8 cellular contexts compared by ENCODE assay signal in genomic region chrX:100643943-100644587, GRCh38. TPM values are rescaled to one million over a fixed set of nuclear protein-coding genes. Genes with fewer than 3 reads are reported as not detected.
A peak's percentile ranks its signal among the peaks of the same experiment; 100 is the strongest.
DNase-seq lines count a peak whose midpoint lies in the region; ATAC-seq and TF ChIP-seq lines count a peak whose summit lies in the region.

TSS of gene SRPX2 (plus strand) at chrX:100644199. CDS start at chrX:100646323, 2,124 bp downstream.

- H3K4me1 ChIP-seq in foreskin keratinocyte (peaks cover 13% of the 10 kb centered on the region), skeletal muscle tissue (ENCODE audit: control insufficient read depth in 3 of 3, insufficient read depth in 3 of 3, low read length in 3 of 3) (peaks cover 0 to 10% (median 0%) of the 10 kb centered on the region in 3 donors)

- CTCF ChIA-PET in activated CD4-positive, alpha-beta memory T cell treated with anti-CD3 and anti-CD28 coated beads for 36 hours (lab: Charles Lee) = interaction anchor here (1.1 kb wide), 1 partner anchor 29 kb away, joined by 3 read pairs; no protein-coding TSS in a partner anchor

- H3K4me1 Mint-ChIP-seq in activated CD4-positive, alpha-beta memory T cell treated with anti-CD3 and anti-CD28 coated beads for 36 hours (ENCODE audit: low read depth) = no peaks in the 10 kb centered on the region
- H3K4me1 Mint-ChIP-seq in activated T-helper 2 cell treated with anti-CD3 and anti-CD28 coated beads, Interferon-gamma antibody, Interleukin-2, Interleukin-4, amounts not matched to agents 10 μg/mL and 5 μg/mL and 100 μg/mL, durations not matched to agents 14 hours and 24 hours and 36 hours (ENCODE audit: low read depth) = no peaks in the 10 kb centered on the region

- no peak within 1 kb of the TSS for H3K27ac Mint-ChIP-seq in activated CD4-positive, alpha-beta memory T cell treated with anti-CD3 and anti-CD28 coated beads for 36 hours
- no peak within 1 kb of the TSS for H3K27ac Mint-ChIP-seq in activated T-helper 2 cell treated with anti-CD3 and anti-CD28 coated beads, Interferon-gamma antibody, Interleukin-2, Interleukin-4, amounts not matched to agents 10 μg/mL and 5 μg/mL and 100 μg/mL, durations not matched to agents 14 hours and 24 hours and 36 hours

- POLR2A ChIA-PET in activated CD4-positive, alpha-beta memory T cell treated with anti-CD3 and anti-CD28 coated beads for 36 hours (lab: Charles Lee) = no interaction called here

- peak within 1 kb of the TSS in 2 of 3 donors; percentile 10 to 67 for H3K4me3 ChIP-seq in skeletal muscle tissue (ENCODE audit: low read length in 3 of 3)

- H3K27me3 Mint-ChIP-seq in activated CD4-positive, alpha-beta memory T cell treated with anti-CD3 and anti-CD28 coated beads for 36 hours = peaks cover 11% of the 10 kb centered on the region
- peaks cover 11% of the 10 kb centered on the region for H3K27me3 Mint-ChIP-seq in activated T-helper 2 cell treated with anti-CD3 and anti-CD28 coated beads, Interferon-gamma antibody, Interleukin-2, Interleukin-4, amounts not matched to agents 10 μg/mL and 5 μg/mL and 100 μg/mL, durations not matched to agents 14 hours and 24 hours and 36 hours (ENCODE audit: low read depth)

- peak within 1 kb of the TSS in 1 of 3 donors; percentile 25 for H3K9ac ChIP-seq in skeletal muscle tissue (ENCODE audit: low read depth in 1 of 3, low read length in 3 of 3)

- no peaks in the 10 kb centered on the region for H3K36me3 Mint-ChIP-seq in activated CD4-positive, alpha-beta memory T cell treated with anti-CD3 and anti-CD28 coated beads for 36 hours
- H3K36me3 Mint-ChIP-seq in activated T-helper 2 cell treated with anti-CD3 and anti-CD28 coated beads, Interferon-gamma antibody, Interleukin-2, Interleukin-4, amounts not matched to agents 10 μg/mL and 5 μg/mL and 100 μg/mL, durations not matched to agents 14 hours and 24 hours and 36 hours (ENCODE audit: low read depth) = no peaks in the 10 kb centered on the region

- H3K36me3 ChIP-seq in skeletal muscle tissue (ENCODE audit: control insufficient read depth in 3 of 3, insufficient read depth in 3 of 3, low read length in 3 of 3) = no peaks in the 10 kb centered on the region

- peak within 1 kb of the TSS; percentile 92 for H3K27ac ChIP-seq in foreskin keratinocyte
- H3K27ac ChIP-seq in skeletal muscle tissue (ENCODE audit: low read depth, low read length) = peak within 1 kb of the TSS; percentile 52

- no peaks in the 10 kb centered on the region for H3K27me3 ChIP-seq in foreskin keratinocyte
- H3K27me3 ChIP-seq in skeletal muscle tissue (ENCODE audit: control insufficient read depth in 3 of 3, insufficient read depth in 3 of 3, low read length in 3 of 3) = peaks cover 0 to 14% (median 0%) of the 10 kb centered on the region in 3 donors

- H3K9me3 ChIP-seq in skeletal muscle tissue (ENCODE audit: control insufficient read depth in 3 of 3, low read length in 3 of 3) = no peaks in the 10 kb centered on the region

- no peaks in the 10 kb centered on the region for H3K9me3 Mint-ChIP-seq in activated CD4-positive, alpha-beta memory T cell treated with anti-CD3 and anti-CD28 coated beads for 36 hours
- H3K9me3 Mint-ChIP-seq in activated T-helper 2 cell treated with anti-CD3 and anti-CD28 coated beads, Interferon-gamma antibody, Interleukin-2, Interleukin-4, amounts not matched to agents 10 μg/mL and 5 μg/mL and 100 μg/mL, durations not matched to agents 14 hours and 24 hours and 36 hours = no peaks in the 10 kb centered on the region

- no peak within 1 kb of the TSS for H3K4me3 Mint-ChIP-seq in activated CD4-positive, alpha-beta memory T cell treated with anti-CD3 and anti-CD28 coated beads for 36 hours
- no peak within 1 kb of the TSS for H3K4me3 Mint-ChIP-seq in activated T-helper 2 cell treated with anti-CD3 and anti-CD28 coated beads, Interferon-gamma antibody, Interleukin-2, Interleukin-4, amounts not matched to agents 10 μg/mL and 5 μg/mL and 100 μg/mL, durations not matched to agents 14 hours and 24 hours and 36 hours (ENCODE audit: low read depth)

- TF ChIP-seq CTCF in foreskin keratinocyte (conservative IDR thresholded peaks at IDR 0.05) = no peak

- DNase-seq in RPMI7951 (ENCODE audit: low read depth) = peak; percentile 80
- peak; percentile 60 to 83 for DNase-seq in foreskin keratinocyte
- DNase-seq in GM19240 (ENCODE audit: insufficient read length, low spot score) = no peak
- no peak for DNase-seq in activated CD4-positive, alpha-beta memory T cell treated with anti-CD3 and anti-CD28 coated beads for 36 hours
- DNase-seq in activated T-helper 2 cell treated with anti-CD3 and anti-CD28 coated beads, Interferon-gamma antibody, Interleukin-2, Interleukin-4, amounts not matched to agents 10 μg/mL and 5 μg/mL and 100 μg/mL, durations not matched to agents 14 hours and 24 hours and 36 hours (ENCODE audit: low spot score) = no peak
- no peak for DNase-seq in activated CD4-positive, alpha-beta T cell treated with anti-CD3 and anti-CD28 coated beads, Interleukin-2, amount 50 U/mL, for 48 hours

- ATAC-seq in GM18868 (IDR thresholded peaks at IDR 0.05; ENCODE audit: unreplicated experiment) (peak; percentile 91), foreskin keratinocyte (peak; percentile 99)

- intact Hi-C loops in activated CD4-positive, alpha-beta memory T cell treated with anti-CD3 and anti-CD28 coated beads for 36 hours (cut with micrococcal nuclease) = no loop called here
- intact Hi-C loops in activated T-helper 2 cell treated with anti-CD3 and anti-CD28 coated beads, Interferon-gamma antibody, Interleukin-2, Interleukin-4, amounts not matched to agents 10 μg/mL and 5 μg/mL and 100 μg/mL, durations not matched to agents 14 hours and 24 hours and 36 hours (cut with micrococcal nuclease) = no loop called here

RNA-seq across cellular contexts. Expression of gene SRPX2, which starts in this region (rescaled TPM):
- 7.7 and 11.0 TPM in 2 replicates for total RNA-seq in RPMI7951 (2014; rRNA removed; shearing (Covaris generic))
- 0.31 and 0.49 TPM in 2 replicates for total RNA-seq in foreskin keratinocyte
- polyA plus RNA-seq in foreskin keratinocyte = 0.36 and 0.76 TPM in 2 replicates
- 13.0 TPM for total RNA-seq in skeletal muscle tissue
- not detected for total RNA-seq in activated CD4-positive, alpha-beta memory T cell treated with anti-CD3 and anti-CD28 coated beads for 36 hours
- total RNA-seq in activated T-helper 2 cell treated with anti-CD3 and anti-CD28 coated beads, Interferon-gamma antibody, Interleukin-2, Interleukin-4, amounts not matched to agents 10 μg/mL and 5 μg/mL and 100 μg/mL, durations not matched to agents 14 hours and 24 hours and 36 hours = not detected in 2 replicates

Comparison
In these comparisons a context has a peak if more than half of its experiments do, and no peak if none do; other contexts are left out.
1. Peak in DNase-seq, ATAC-seq and H3K27ac ChIP-seq in foreskin keratinocyte; RNA of the gene not detected or under 1 TPM.